In genomic region chr3:129248286-129248979, GRCh38 we compare ENCODE assay signal across 9 cellular contexts. TPM values are rescaled to one million over a fixed set of nuclear protein-coding genes. Genes with fewer than 3 reads are reported as not detected.
A peak's percentile ranks its signal among the peaks of the same experiment; 100 is the strongest.
DNase-seq lines count a peak whose midpoint lies in the region; ATAC-seq lines count a peak whose summit lies in the region.
"Had no signal": no experiment of that assay in that cellular context is flagged by ENCODE, and none has a peak within 500 bp of the region (broad histone marks: within the 10 kb centered on the region; RNA-seq: fewer than 3 reads in every experiment).

No MANE protein-coding gene starts in this region.

- H3K4me1 Mint-ChIP-seq in T-helper 2 cell treated with Interferon-gamma antibody and Interleukin-4, amounts not matched to agents 5 μg/mL and 100 μg/mL, for 36 hours (ENCODE audit: low read depth), result peaks cover 36% of the 10 kb centered on the region
- peaks cover 34% of the 10 kb centered on the region for H3K4me1 Mint-ChIP-seq in activated T-helper 2 cell treated with anti-CD3 and anti-CD28 coated beads, Interferon-gamma antibody, Interleukin-2, Interleukin-4, amounts not matched to agents 10 μg/mL and 5 μg/mL and 100 μg/mL, durations not matched to agents 14 hours and 24 hours and 36 hours (ENCODE audit: low read depth)

- H3K36me3 Mint-ChIP-seq in T-helper 2 cell treated with Interferon-gamma antibody and Interleukin-4, amounts not matched to agents 5 μg/mL and 100 μg/mL, for 36 hours (ENCODE audit: low read depth), result peaks cover 31% of the 10 kb centered on the region
- peaks cover 28% of the 10 kb centered on the region for H3K36me3 Mint-ChIP-seq in activated T-helper 2 cell treated with anti-CD3 and anti-CD28 coated beads, Interferon-gamma antibody, Interleukin-2, Interleukin-4, amounts not matched to agents 10 μg/mL and 5 μg/mL and 100 μg/mL, durations not matched to agents 14 hours and 24 hours and 36 hours (ENCODE audit: low read depth)

- H3K27ac Mint-ChIP-seq in T-helper 2 cell treated with Interferon-gamma antibody and Interleukin-4, amounts not matched to agents 5 μg/mL and 100 μg/mL, for 36 hours, result peak overlapping the region; percentile 98
- peak overlapping the region; percentile 98 for H3K27ac Mint-ChIP-seq in activated T-helper 2 cell treated with anti-CD3 and anti-CD28 coated beads, Interferon-gamma antibody, Interleukin-2, Interleukin-4, amounts not matched to agents 10 μg/mL and 5 μg/mL and 100 μg/mL, durations not matched to agents 14 hours and 24 hours and 36 hours

- H3K9me3 Mint-ChIP-seq in T-helper 2 cell treated with Interferon-gamma antibody and Interleukin-4, amounts not matched to agents 5 μg/mL and 100 μg/mL, for 36 hours, result no peaks in the 10 kb centered on the region
- no peaks in the 10 kb centered on the region for H3K9me3 Mint-ChIP-seq in activated T-helper 2 cell treated with anti-CD3 and anti-CD28 coated beads, Interferon-gamma antibody, Interleukin-2, Interleukin-4, amounts not matched to agents 10 μg/mL and 5 μg/mL and 100 μg/mL, durations not matched to agents 14 hours and 24 hours and 36 hours

- H3K4me3 ChIP-seq in iPS-20b (ENCODE audit: low read length) (peak overlapping the region; percentile 92), stomach smooth muscle (ENCODE audit: low read length in 2 of 2) (peak overlapping the region; percentile 97 to 99)

- H3K27ac ChIP-seq in iPS-20b (ENCODE audit: low read length) (no peak overlapping the region), stomach smooth muscle (ENCODE audit: low read length) (no peak overlapping the region)

- intact Hi-C loops in activated T-helper 2 cell treated with anti-CD3 and anti-CD28 coated beads, Interferon-gamma antibody, Interleukin-2, Interleukin-4, amounts not matched to agents 10 μg/mL and 5 μg/mL and 100 μg/mL, durations not matched to agents 14 hours and 24 hours and 36 hours (cut with micrococcal nuclease), result loop anchor here (2.0 to 5.0 kb wide), 3 partner anchors 30 to 371 kb away; partner anchors contain the start of genes ACAD9 and HMCES

- no peaks in the 10 kb centered on the region for H3K27me3 Mint-ChIP-seq in T-helper 2 cell treated with Interferon-gamma antibody and Interleukin-4, amounts not matched to agents 5 μg/mL and 100 μg/mL, for 36 hours (ENCODE audit: low read depth)
- H3K27me3 Mint-ChIP-seq in activated T-helper 2 cell treated with anti-CD3 and anti-CD28 coated beads, Interferon-gamma antibody, Interleukin-2, Interleukin-4, amounts not matched to agents 10 μg/mL and 5 μg/mL and 100 μg/mL, durations not matched to agents 14 hours and 24 hours and 36 hours (ENCODE audit: low read depth), result no peaks in the 10 kb centered on the region

- H3K9ac ChIP-seq in iPS-20b (ENCODE audit: low read depth, low read length), result peak overlapping the region; percentile 85; the same call in 1 of the 2 replicates
- peak overlapping the region; percentile 92 to 98 for H3K9ac ChIP-seq in stomach smooth muscle (ENCODE audit: low read length in 2 of 2)

- no peak for DNase-seq in T-helper 2 cell treated with Interferon-gamma antibody and Interleukin-4, amounts not matched to agents 5 μg/mL and 100 μg/mL, for 36 hours (ENCODE audit: low spot score)
- DNase-seq in T-helper 2 cell (no peak), islet precursor cell (no peak)
- DNase-seq in activated T-helper 2 cell treated with anti-CD3 and anti-CD28 coated beads, Interferon-gamma antibody, Interleukin-2, Interleukin-4, amounts not matched to agents 10 μg/mL and 5 μg/mL and 100 μg/mL, durations not matched to agents 14 hours and 24 hours and 36 hours (ENCODE audit: low spot score), result no peak
- DNase-seq: ACHN had no signal

- H3K4me3 Mint-ChIP-seq in T-helper 2 cell treated with Interferon-gamma antibody and Interleukin-4, amounts not matched to agents 5 μg/mL and 100 μg/mL, for 36 hours, result peak overlapping the region; percentile 99
- H3K4me3 Mint-ChIP-seq in activated T-helper 2 cell treated with anti-CD3 and anti-CD28 coated beads, Interferon-gamma antibody, Interleukin-2, Interleukin-4, amounts not matched to agents 10 μg/mL and 5 μg/mL and 100 μg/mL, durations not matched to agents 14 hours and 24 hours and 36 hours (ENCODE audit: low read depth), result peak overlapping the region; percentile 99

- H3K27me3 ChIP-seq in iPS-20b (ENCODE audit: insufficient read depth, low read length) (no peaks in the 10 kb centered on the region), stomach smooth muscle (ENCODE audit: control insufficient read depth in 1 of 2, insufficient read depth in 2 of 2, low read length in 2 of 2) (no peaks in the 10 kb centered on the region)

- peaks cover 16% of the 10 kb centered on the region for H3K36me3 ChIP-seq in iPS-20b (ENCODE audit: insufficient read depth, low read depth, low read length)
- H3K36me3 ChIP-seq in stomach smooth muscle (ENCODE audit: control insufficient read depth in 2 of 2, insufficient read depth in 2 of 2, low read length in 2 of 2), result peaks cover 15% of the 10 kb centered on the region in 2 donors

- H3K4me1 ChIP-seq in iPS-20b (ENCODE audit: insufficient read depth, low read length) (peaks cover 4% of the 10 kb centered on the region; the same call in 1 of the 2 replicates), stomach smooth muscle (ENCODE audit: control insufficient read depth, insufficient read depth, low read length) (peaks cover 29% of the 10 kb centered on the region)

- ATAC-seq in GM19395 (IDR thresholded peaks at IDR 0.05; ENCODE audit: unreplicated experiment) (no peak), GM19467 (IDR thresholded peaks at IDR 0.05; ENCODE audit: unreplicated experiment) (no peak)

- H3K9me3 ChIP-seq in iPS-20b (ENCODE audit: insufficient read depth, low read depth, low read length) (no peaks in the 10 kb centered on the region), stomach smooth muscle (ENCODE audit: control insufficient read depth in 2 of 2, low read length in 2 of 2) (no peaks in the 10 kb centered on the region)

RNA-seq across cellular contexts. Expression of gene COPG1, which starts 1.0 kb away (rescaled TPM):
- total RNA-seq in activated T-helper 2 cell treated with anti-CD3 and anti-CD28 coated beads, Interferon-gamma antibody, Interleukin-2, Interleukin-4, amounts not matched to agents 10 μg/mL and 5 μg/mL and 100 μg/mL, durations not matched to agents 14 hours and 24 hours and 36 hours, result 182 and 187 TPM in 2 replicates

RNA-seq across cellular contexts. Expression of gene HMCES, which starts 30.2 kb away (rescaled TPM):
- 63.6 and 70.7 TPM in 2 replicates for total RNA-seq in activated T-helper 2 cell treated with anti-CD3 and anti-CD28 coated beads, Interferon-gamma antibody, Interleukin-2, Interleukin-4, amounts not matched to agents 10 μg/mL and 5 μg/mL and 100 μg/mL, durations not matched to agents 14 hours and 24 hours and 36 hours
